ENCODE assay signal across 8 cellular contexts in the genomic region with DNA sequence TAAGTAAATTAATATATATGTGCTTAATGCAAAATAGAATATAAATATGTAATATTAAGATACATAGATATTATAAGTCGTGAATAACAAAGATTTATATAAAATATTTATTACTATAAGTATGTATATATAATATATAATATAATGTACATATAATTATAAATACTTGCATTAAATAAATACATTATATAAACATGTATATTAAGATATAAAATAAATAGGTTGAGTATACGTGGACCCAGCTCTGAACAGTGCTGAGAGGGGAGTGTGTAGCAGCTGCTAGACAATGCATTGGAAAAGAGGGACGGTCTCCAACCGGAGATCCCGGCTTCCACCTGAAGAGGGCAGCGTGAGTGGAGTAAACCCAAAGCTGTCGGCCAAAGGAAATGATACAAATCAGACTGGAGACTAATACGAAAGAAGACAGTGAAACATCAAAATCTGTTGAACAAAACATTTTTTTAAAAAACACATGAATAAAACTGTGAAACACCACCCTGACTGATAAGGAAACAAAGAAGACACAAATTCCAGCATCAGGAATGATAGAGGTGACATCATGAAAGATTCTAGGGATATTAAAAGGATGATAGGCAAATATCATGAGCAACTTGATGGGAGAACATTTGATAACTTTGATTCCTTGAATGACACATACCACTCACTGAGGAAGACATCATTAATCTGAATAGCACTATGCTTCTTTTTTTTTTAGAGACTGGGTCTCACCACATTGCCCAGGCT.
A peak's percentile ranks its signal among the peaks of the same experiment; 100 is the strongest.
DNase-seq lines count a peak whose midpoint lies in the region; ATAC-seq lines count a peak whose summit lies in the region.

No MANE protein-coding gene starts in this region.

- no peak overlapping the region for H3K27ac Mint-ChIP-seq in memory B cell

- no peak overlapping the region for H3K4me3 Mint-ChIP-seq in memory B cell

- H3K9me3 Mint-ChIP-seq in memory B cell: no peaks in the 10 kb centered on the region

- no peaks in the 10 kb centered on the region for H3K27me3 ChIP-seq in H7 (ENCODE audit: control insufficient read depth, insufficient read depth, low read length)

- H3K36me3 Mint-ChIP-seq in memory B cell: peaks cover 28% of the 10 kb centered on the region

- H3K4me3 ChIP-seq in H7 (ENCODE audit: insufficient read depth, low read depth, low read length): no peak overlapping the region

- H3K27me3 Mint-ChIP-seq in memory B cell: no peaks in the 10 kb centered on the region

- no peaks in the 10 kb centered on the region; the same call in none of the 2 replicates for H3K36me3 ChIP-seq in H7 (replicated peaks; ENCODE audit: control insufficient read depth, insufficient read depth, low read length)

- H3K4me1 Mint-ChIP-seq in memory B cell: peaks cover 11% of the 10 kb centered on the region

- DNase-seq in AG08395 (ENCODE audit: low spot score): peak; percentile 79
- peak; percentile 87 for DNase-seq in H7
- peak; percentile 81 for DNase-seq in NCI-H69 (lab: John Stamatoyannopoulos, UW)
- peak; percentile 72 for DNase-seq in activated CD4-positive, alpha-beta T cell treated with anti-CD3 and anti-CD28 coated beads, Interleukin-2, amount 50 U/mL, for 1 hour
- DNase-seq in ecto neural progenitor cell (ENCODE audit: low spot score): peak; percentile 81
- peak; percentile 49 to 63 for DNase-seq in memory B cell (ENCODE audit: low spot score in 2 of 2)
- DNase-seq in stimulated activated CD8-positive, alpha-beta memory T cell treated with anti-CD3 and anti-CD28 coated beads, Interleukin-4, amount 100 ng/mL, for 48 hours: peak; percentile 88

- peak; percentile 77 for ATAC-seq in memory B cell (ENCODE audit: low read depth)
- no peak for ATAC-seq in GM19463 (IDR thresholded peaks at IDR 0.05; ENCODE audit: unreplicated experiment)
